ENCODE assay signal across 8 cellular contexts in genomic region chr3:150763841-150764483, GRCh38. TPM values are rescaled to one million over a fixed set of nuclear protein-coding genes. Genes with fewer than 3 reads are reported as not detected.
DNase-seq lines count a peak whose midpoint lies in the region; ATAC-seq, FAIRE-seq and TF ChIP-seq lines count a peak whose summit lies in the region.

No MANE protein-coding gene starts in this region.

- peak overlapping the region; percentile 97 for H3K27ac Mint-ChIP-seq in stimulated activated effector memory CD8-positive, alpha-beta T cell treated with anti-CD3 and anti-CD28 coated beads, Interleukin-12 subunit alpha, Interleukin-12 subunit beta, amount 100 ng/mL, for 72 hours

- H3K79me2 ChIP-seq in HepG2 (ENCODE audit: insufficient read depth, low read length), result peaks cover 50% of the 10 kb centered on the region

- intact Hi-C loops in HepG2 (cut with micrococcal nuclease; ENCODE audit: unreplicated experiment), result loop anchor here (1.0 to 10.0 kb wide), 2 partner anchors 23 to 359 kb away; partner anchors contain the start of gene TSC22D2

- TF ChIP-seq RAD21 in HepG2 (CRISPR knock-in tag; IDR thresholded peaks at IDR 0.05), result peak; percentile 56

- peak overlapping the region; percentile 93 for H3K4me3 Mint-ChIP-seq in stimulated activated effector memory CD8-positive, alpha-beta T cell treated with anti-CD3 and anti-CD28 coated beads, Interleukin-12 subunit alpha, Interleukin-12 subunit beta, amount 100 ng/mL, for 72 hours

- no peaks in the 10 kb centered on the region for H3K9me3 ChIP-seq in HAP-1
- H3K9me3 ChIP-seq in HepG2 (ENCODE audit: low read length), result no peaks in the 10 kb centered on the region

- H3K27ac ChIP-seq in VCaP, result peak overlapping the region; percentile 89
- H3K27ac ChIP-seq in HepG2 (ENCODE audit: extremely low read length, insufficient read depth, low read length), result peak overlapping the region; percentile 99

- peak overlapping the region; percentile 83 for H3K4me2 ChIP-seq in HepG2 (ENCODE audit: low read depth, low read length)

- in situ Hi-C loops in HAP-1 (cut with MboI; ENCODE audit: low sequenced_read_pairs), result loop anchor here (10.0 kb wide), 1 partner anchor 159 kb away; the partner anchor contains the start of gene SELENOT
- in situ Hi-C loops in HepG2 (cut with HindIII; ENCODE audit: extremely low pct_ligation_motif_present, low pct_unique_long_range_greater_than_20kb), result no loop called here

- no peak for FAIRE-seq in HepG2 (lab: Jason Lieb, UNC)

- TF ChIP-seq POLR2A in HepG2 (IDR thresholded peaks at IDR 0.05; ENCODE audit: insufficient read depth in 1 of 2, low read depth in 2 of 2, low read length in 2 of 2), result peak in 1 of 2 experiments; percentile 82; a peak in 2 of 4 replicates

- H3K36me3 Mint-ChIP-seq in stimulated activated effector memory CD8-positive, alpha-beta T cell treated with anti-CD3 and anti-CD28 coated beads, Interleukin-12 subunit alpha, Interleukin-12 subunit beta, amount 100 ng/mL, for 72 hours, result peaks cover 55% of the 10 kb centered on the region

- TF ChIP-seq EP300 in HepG2 (IDR thresholded peaks at IDR 0.05; ENCODE audit: low read depth in 2 of 2, low read length in 2 of 2), result no peak
- no peak for TF ChIP-seq EP300 in HepG2 (CRISPR knock-in tag; IDR thresholded peaks at IDR 0.05; ENCODE audit: borderline replicate concordance)

- WGBS in HepG2 (ENCODE audit: low lambda C conversion rate), result 5% methylated on average over 15 of the region's 27 CpGs

- H3K4me1 Mint-ChIP-seq in stimulated activated effector memory CD8-positive, alpha-beta T cell treated with anti-CD3 and anti-CD28 coated beads, Interleukin-12 subunit alpha, Interleukin-12 subunit beta, amount 100 ng/mL, for 72 hours, result peaks cover 53% of the 10 kb centered on the region

- peak; percentile 74 for TF ChIP-seq CTCF in VCaP (conservative IDR thresholded peaks at IDR 0.05)
- peak; percentile 76 for TF ChIP-seq CTCF in HepG2 (CRISPR knock-in tag; IDR thresholded peaks at IDR 0.05)

- H3K9me3 Mint-ChIP-seq in stimulated activated effector memory CD8-positive, alpha-beta T cell treated with anti-CD3 and anti-CD28 coated beads, Interleukin-12 subunit alpha, Interleukin-12 subunit beta, amount 100 ng/mL, for 72 hours, result no peaks in the 10 kb centered on the region

- peak overlapping the region; percentile 99 for H3K9ac ChIP-seq in HepG2 (ENCODE audit: insufficient read depth, low read depth, low read length)

- H3K4me1 ChIP-seq in HAP-1 (peaks cover 20% of the 10 kb centered on the region), HepG2 (ENCODE audit: insufficient read depth, low read length) (peaks cover 57% of the 10 kb centered on the region)

- peaks cover 24% of the 10 kb centered on the region for H4K20me1 ChIP-seq in HepG2 (ENCODE audit: insufficient read depth, low read length)

- POLR2A ChIA-PET in HepG2 (lab: Yijun Ruan, JAX), result interaction anchor here (1.0 to 10.5 kb wide), 16 partner anchors 8 to 414 kb away, joined by 3 to 265 read pairs (median 15); partner anchors contain the start of genes ERICH6, SELENOT and TSC22D2

- H3K36me3 ChIP-seq in HAP-1 (replicated peaks) (peaks cover 18% of the 10 kb centered on the region), HepG2 (replicated peaks in 1 of 2; ENCODE audit: control insufficient read depth in 1 of 2, insufficient read depth in 2 of 2, low read length in 2 of 2) (peaks cover 0 to 9% of the 10 kb centered on the region in 2 experiments; a peak in 3 of 5 replicates)

- ATAC-seq in HepG2, result peak; percentile 75
- peak; percentile 8 for ATAC-seq in stimulated activated effector memory CD8-positive, alpha-beta T cell treated with anti-CD3 and anti-CD28 coated beads, Interleukin-12 subunit alpha, Interleukin-12 subunit beta, amount 100 ng/mL, for 72 hours

- BruUV-seq in HepG2 (replicated peaks; lab: Mats Ljungman, UMichigan), result TSS peak; percentile 91

- CTCF ChIA-PET in HepG2 (lab: Yijun Ruan, JAX; ENCODE audit: low intra/inter-chr PET ratio, low total read pairs), result interaction anchor here (1.2 to 1.4 kb wide), 2 partner anchors 16 to 43 kb away, joined by 4 to 5 read pairs; no protein-coding TSS in a partner anchor

- no peaks in the 10 kb centered on the region for H3K27me3 ChIP-seq in HAP-1 (ENCODE audit: low read depth)
- H3K27me3 ChIP-seq in HepG2 (ENCODE audit: control insufficient read depth in 1 of 2, insufficient read depth in 2 of 2, low read length in 2 of 2), result no peaks in the 10 kb centered on the region; a peak in 2 of 5 replicates

- H3K4me3 ChIP-seq in HAP-1 (peak overlapping the region; percentile 62), HepG2 (replicated peaks in 1 of 3; ENCODE audit: insufficient read depth in 1 of 3, low read depth in 2 of 3, low read length in 3 of 3) (peak overlapping the region; percentile 97 to 100 (median 98))

- no peak overlapping the region for H2AFZ ChIP-seq in HepG2 (ENCODE audit: low read length)

- DNase-seq in NCI-H82 (lab: John Stamatoyannopoulos, UW), result peak; percentile 26
- DNase-seq in NCI-H82 treated with DMSO at 0.1 percent for 48 hours (lab: John Stamatoyannopoulos, UW; ENCODE audit: unreplicated experiment), result no peak
- DNase-seq in HAP-1 (ENCODE audit: low spot score in 2 of 2), result peak; percentile 40 to 69
- DNase-seq in NAMALWA (ENCODE audit: low spot score), result peak; percentile 55
- peak; percentile 73 for DNase-seq in ecto neural progenitor cell (ENCODE audit: low spot score)
- DNase-seq in HepG2 (ENCODE audit: low spot score), result peak; percentile 66
- no peak for DNase-seq in stimulated activated effector memory CD8-positive, alpha-beta T cell treated with anti-CD3 and anti-CD28 coated beads, Interleukin-12 subunit alpha, Interleukin-12 subunit beta, amount 100 ng/mL, for 72 hours (ENCODE audit: low spot score in 2 of 2)

TF ChIP-seq in HepG2, 621 proteins besides CTCF, POLR2A, EP300 and RAD21 (continues in another document):
- TF ChIP-seq FOXC1 (CRISPR knock-in tag; IDR thresholded peaks at IDR 0.05; ENCODE audit: borderline replicate concordance), result no peak
- no peak for TF ChIP-seq MLXIP (CRISPR knock-in tag; IDR thresholded peaks at IDR 0.05; ENCODE audit: borderline replicate concordance)
- no peak for TF ChIP-seq NFATC3 (CRISPR knock-in tag; IDR thresholded peaks at IDR 0.05)
- TF ChIP-seq BHLHE40 (IDR thresholded peaks at IDR 0.05; ENCODE audit: low read length), result no peak

RNA-seq across cellular contexts. Expression of gene SIAH2, which starts 1.0 kb away (rescaled TPM):
- total RNA-seq in HepG2 (2016; rRNA removed; fragmentation: Illumina TruSeq; extraction: Trizol), result 71.8 and 79.5 TPM in 2 replicates
- total RNA-seq in HepG2 (2016; cell fraction: cytosol; rRNA removed; fragmentation: Illumina TruSeq; extraction: Trizol; ENCODE audit: low read depth), result 41.9 and 49.0 TPM in 2 replicates
- total RNA-seq in HepG2 (2016; cell fraction: insoluble cytoplasmic fraction; rRNA removed; fragmentation: Illumina TruSeq; extraction: Trizol), result 64.5 and 73.0 TPM in 2 replicates
- total RNA-seq in HepG2 (2016; cell fraction: membrane; rRNA removed; fragmentation: Illumina TruSeq; extraction: Trizol), result 102 and 124 TPM in 2 replicates
- total RNA-seq in HepG2 (2016; cell fraction: nucleus; rRNA removed; fragmentation: Illumina TruSeq; extraction: Trizol), result 38.0 and 42.7 TPM in 2 replicates
- polyA plus RNA-seq in HepG2 (2011; rRNA removed), result 117 and 140 TPM in 2 replicates
- polyA plus RNA-seq in HepG2 (2011; cell fraction: cytosol; rRNA removed), result 63.7 and 115 TPM in 2 replicates
- 132 and 149 TPM in 2 replicates for polyA plus RNA-seq in HepG2 (2011; cell fraction: nucleus; rRNA removed)
- polyA plus RNA-seq in HepG2 (2012), result 62.2 and 69.8 TPM in 2 replicates
- 51.8 and 68.8 TPM in 2 replicates for polyA plus RNA-seq in HepG2 (2016; cell fraction: cytosol; fragmentation: Illumina TruSeq; extraction: Trizol; ENCODE audit: low read depth)
- 103 and 110 TPM in 2 replicates for polyA plus RNA-seq in HepG2 (2016; cell fraction: insoluble cytoplasmic fraction; fragmentation: Illumina TruSeq; extraction: Trizol; ENCODE audit: low read depth)
- polyA plus RNA-seq in HepG2 (2016; cell fraction: membrane; fragmentation: Illumina TruSeq; extraction: Trizol; ENCODE audit: low read depth), result 106 and 126 TPM in 2 replicates
- 70.3 and 71.0 TPM in 2 replicates for polyA plus RNA-seq in HepG2 (2016; cell fraction: nucleus; fragmentation: Illumina TruSeq; extraction: Trizol; ENCODE audit: insufficient read depth, low read depth)
- 134 and 280 TPM in 2 replicates for polyA minus RNA-seq in HepG2 (2011; rRNA and poly(A)+ RNA removed; ENCODE audit: low replicate concordance)
- polyA minus RNA-seq in HepG2 (2011; cell fraction: cytosol; rRNA and poly(A)+ RNA removed), result 79.8 and 91.3 TPM in 2 replicates
- 24.6 and 28.0 TPM in 2 replicates for polyA minus RNA-seq in HepG2 (2011; cell fraction: nucleus; rRNA and poly(A)+ RNA removed)

Comparison
In these comparisons a context has a peak if more than half of its experiments do, and no peak if none do; other contexts are left out.
1. DNase-seq: peak in NCI-H82 (single experiment), HAP-1 (2 of 2), NAMALWA (single experiment), ecto neural progenitor cell (single experiment) and HepG2 (single experiment); none in NCI-H82 treated with DMSO at 0.1 percent for 48 hours (single experiment) and stimulated activated effector memory CD8-positive, alpha-beta T cell treated with anti-CD3 and anti-CD28 coated beads, Interleukin-12 subunit alpha, Interleukin-12 subunit beta, amount 100 ng/mL, for 72 hours (0 of 2).